ENCODE assay signal across 24 cellular contexts in genomic region chr1:57093122-57093521, GRCh38.
DNase-seq lines count a peak whose midpoint lies in the region; ATAC-seq, FAIRE-seq and TF ChIP-seq lines count a peak whose summit lies in the region.
"Had no signal": no experiment of that assay in that cellular context is flagged by ENCODE, and none has a peak within 500 bp of the region (broad histone marks: within the 10 kb centered on the region; RNA-seq: fewer than 3 reads in every experiment).

No MANE protein-coding gene starts in this region.

- H3K27ac ChIP-seq in H1 (ENCODE audit: low read depth, low read length), result no peak overlapping the region
- H3K27ac ChIP-seq: 22Rv1, BLaER1, C4-2B, GM23248 had no signal

- H3K4ac ChIP-seq in H1 (replicated peaks; ENCODE audit: insufficient read length, low read depth, low read length), result no peak overlapping the region

- no peak for TF ChIP-seq CTCF in H1 (IDR thresholded peaks at IDR 0.05; ENCODE audit: control extremely low read depth in 1 of 3, insufficient read depth in 1 of 3, low read depth in 1 of 3, low read length in 3 of 3)

- no peak overlapping the region for H2BK5ac ChIP-seq in H1 (ENCODE audit: low read depth, low read length)

- WGBS in H1 (ENCODE audit: extremely low coverage in 1 of 2, insufficient coverage in 1 of 2, insufficient read length in 1 of 2, insufficient replicate concordance in 2 of 2, low coverage in 1 of 2, low lambda C conversion rate in 2 of 2, missing lambda C conversion rate in 1 of 2), 2 experiments, result 93% methylated on average over 3 of the region's 3 CpGs; no CpG with 5 or more reads in 1 of the 2 experiments

- no peaks in the 10 kb centered on the region for H3K23me2 ChIP-seq in H1 (ENCODE audit: low read depth, low read length)

- H2BK12ac ChIP-seq in H1 (ENCODE audit: low read depth, low read length), result no peak overlapping the region

- H3K4me1 ChIP-seq in H1 (replicated peaks in 1 of 4; ENCODE audit: control insufficient read depth in 3 of 4, insufficient read depth in 4 of 4, low read length in 3 of 4), result peaks cover 0 to 2% (median 0%) of the 10 kb centered on the region in 4 experiments; a peak in 2 of 7 replicates
- H3K4me1 ChIP-seq: Caco-2 had no signal

- H4K20me1 ChIP-seq in H1 (replicated peaks in 1 of 2; ENCODE audit: control insufficient read depth in 1 of 2, insufficient read depth in 2 of 2, low read length in 2 of 2), result no peaks in the 10 kb centered on the region
- H4K20me1 ChIP-seq: BLaER1 had no signal

- no peak overlapping the region for H3K4me3 ChIP-seq in H1 (ENCODE audit: extremely low read depth in 1 of 4, insufficient read depth in 2 of 4, low read depth in 3 of 4, low read length in 4 of 4)
- H3K4me3 ChIP-seq: BLaER1, GM23248 had no signal

- no peak for TF ChIP-seq POLR2A in H1 (IDR thresholded peaks at IDR 0.05; ENCODE audit: control extremely low read depth in 1 of 2, low read depth in 2 of 2, low read length in 2 of 2)

- FAIRE-seq in H1 (lab: Jason Lieb, UNC), result no peak
- FAIRE-seq: A204.1, G401.6, GM12892, GM19239 had no signal

- H2BK20ac ChIP-seq in H1 (ENCODE audit: low read length), result no peak overlapping the region

- no peak overlapping the region for H3K4me3 Mint-ChIP-seq in activated T-cell treated with anti-CD3 and anti-CD28 coated beads, Interleukin-2, amount 50 U/mL, for 4 hours
- H3K4me3 Mint-ChIP-seq: B cell; CD4-positive, CD25-positive, alpha-beta regulatory T cell; CD8-positive, alpha-beta T cell; H9 had no signal

- TF ChIP-seq RAD21 in H1 (IDR thresholded peaks at IDR 0.05 in 1 of 2, conservative IDR thresholded peaks at IDR 0.05 in 1 of 2; ENCODE audit: low read depth in 2 of 2, low read length in 2 of 2), result no peak

- POLR2A ChIA-PET in H1 (lab: Charles Lee; ENCODE audit: partially characterized antibody), result no interaction called here

- H3K56ac ChIP-seq in H1 (replicated peaks; ENCODE audit: insufficient read length, low read depth, low read length), result no peak overlapping the region

- no peaks in the 10 kb centered on the region for H3K79me2 ChIP-seq in H1 (ENCODE audit: control insufficient read depth in 1 of 2, insufficient read depth in 2 of 2, low read length in 2 of 2)

- intact Hi-C loops in Right ventricle myocardium inferior (cut with DNase I) (no loop called here), cardiac septum (cut with DNase I) (no loop called here), left ventricle myocardium superior (cut with micrococcal nuclease) (no loop called here)

- no peak overlapping the region for H2BK120ac ChIP-seq in H1 (replicated peaks; ENCODE audit: low read depth, low read length)

- no peak overlapping the region for H4K91ac ChIP-seq in H1 (replicated peaks; ENCODE audit: insufficient read length, low read length)

- no peak overlapping the region for H3K14ac ChIP-seq in H1 (ENCODE audit: insufficient read length)

- H3K36me3 ChIP-seq in H1 (ENCODE audit: control insufficient read depth in 2 of 4, insufficient read depth in 4 of 4, low read length in 3 of 4), result no peaks in the 10 kb centered on the region

- DNase-seq in Right ventricle myocardium inferior (ENCODE audit: missing footprints) (no peak), cardiac septum (ENCODE audit: low spot score) (no peak), NCI-H2029 (lab: John Stamatoyannopoulos, UW) (peak; percentile 40), H1 (ENCODE audit: low read depth in 1 of 2, low spot score in 2 of 2) (no peak), left ventricle myocardium superior (no peak), NCI-H1092 (lab: John Stamatoyannopoulos, UW) (no peak), SHP77 treated with DMSO at 0.1 percent for 48 hours (lab: John Stamatoyannopoulos, UW) (no peak)
- DNase-seq in activated T-cell treated with anti-CD3 and anti-CD28 coated beads, Interleukin-2, amount 50 U/mL, for 4 hours, result no peak
- DNase-seq: Caco-2; CD4-positive, CD25-positive, alpha-beta regulatory T cell; CD8-positive, alpha-beta T cell; DMS153; DND-41; GM23248; H9 had no signal

- H3K9me3 ChIP-seq in H1 (ENCODE audit: insufficient read depth in 2 of 2, low read depth in 1 of 2, low read length in 1 of 2), result no peaks in the 10 kb centered on the region
- H3K9me3 ChIP-seq: BLaER1, Caco-2 had no signal

- ATAC-seq in Right ventricle myocardium inferior, result peak; percentile 24
- ATAC-seq in left ventricle myocardium superior, result peak; percentile 49
- no peak for ATAC-seq in activated T-cell treated with anti-CD3 and anti-CD28 coated beads, Interleukin-2, amount 50 U/mL, for 4 hours
- ATAC-seq: CD8-positive, alpha-beta T cell; HCT116 had no signal

- no peaks in the 10 kb centered on the region for H3K27me3 ChIP-seq in H1 (replicated peaks in 1 of 4; ENCODE audit: control insufficient read depth in 3 of 4, extremely low read depth in 1 of 4, insufficient read depth in 3 of 4, low read length in 3 of 4)
- H3K27me3 ChIP-seq: BLaER1 had no signal

- CTCF ChIA-PET in H1 (lab: Charles Lee; ENCODE audit: partially characterized antibody), result interaction anchor here (0.7 to 1.8 kb wide), 5 partner anchors 8 to 272 kb away, joined by 3 to 6 read pairs (median 4); no protein-coding TSS in a partner anchor

- TF ChIP-seq EP300 in H1 (IDR thresholded peaks at IDR 0.05; ENCODE audit: borderline replicate concordance in 1 of 2, low read depth in 2 of 2, low read length in 2 of 2), result no peak

- H3K4me2 ChIP-seq in H1 (ENCODE audit: insufficient read depth in 1 of 2, low read depth in 2 of 2, low read length in 2 of 2), result no peak overlapping the region
- H3K4me2 ChIP-seq: BLaER1 had no signal

- H4K5ac ChIP-seq in H1 (ENCODE audit: insufficient read length, low read depth, low read length), result no peak overlapping the region

- no peak overlapping the region for H3K23ac ChIP-seq in H1 (ENCODE audit: insufficient read length)

- no peak overlapping the region for H2AK5ac ChIP-seq in H1 (ENCODE audit: low read depth, low read length)

- H3K18ac ChIP-seq in H1 (ENCODE audit: extremely low read depth, low read length), result no peak overlapping the region

- H3K79me1 ChIP-seq in H1 (ENCODE audit: low read depth, low read length), result no peaks in the 10 kb centered on the region

- H3K36me3 Mint-ChIP-seq in activated T-cell treated with anti-CD3 and anti-CD28 coated beads, Interleukin-2, amount 50 U/mL, for 4 hours (ENCODE audit: insufficient read depth), result no peaks in the 10 kb centered on the region
- H3K36me3 Mint-ChIP-seq: CD4-positive, CD25-positive, alpha-beta regulatory T cell; CD8-positive, alpha-beta T cell had no signal

- no peaks in the 10 kb centered on the region for H3K27me3 Mint-ChIP-seq in activated T-cell treated with anti-CD3 and anti-CD28 coated beads, Interleukin-2, amount 50 U/mL, for 4 hours (ENCODE audit: low read depth)
- H3K27me3 Mint-ChIP-seq: B cell; CD4-positive, CD25-positive, alpha-beta regulatory T cell had no signal

- H2BK15ac ChIP-seq in H1 (ENCODE audit: low read length), result no peak overlapping the region

- H3K9me3 Mint-ChIP-seq in activated T-cell treated with anti-CD3 and anti-CD28 coated beads, Interleukin-2, amount 50 U/mL, for 4 hours, result no peaks in the 10 kb centered on the region
- H3K9me3 Mint-ChIP-seq: CD8-positive, alpha-beta T cell; H9 had no signal

- no peak overlapping the region for H4K8ac ChIP-seq in H1 (ENCODE audit: extremely low read depth, insufficient read depth, low read length)

- H2AFZ ChIP-seq in H1 (ENCODE audit: low read length), result no peak overlapping the region
- H2AFZ ChIP-seq: GM23248 had no signal

- H3K9ac ChIP-seq in H1 (replicated peaks in 1 of 4; ENCODE audit: extremely low read depth in 1 of 4, low read depth in 3 of 4, low read length in 3 of 4), result no peak overlapping the region
- H3K9ac ChIP-seq: BLaER1, GM23248 had no signal

- no peaks in the 10 kb centered on the region for H3K4me1 Mint-ChIP-seq in activated T-cell treated with anti-CD3 and anti-CD28 coated beads, Interleukin-2, amount 50 U/mL, for 4 hours (ENCODE audit: low read depth)
- H3K4me1 Mint-ChIP-seq: B cell; CD4-positive, CD25-positive, alpha-beta regulatory T cell had no signal

TF ChIP-seq in H1, 55 proteins besides CTCF, POLR2A, EP300 and RAD21:
- TF ChIP-seq SP2 (IDR thresholded peaks at IDR 0.05; ENCODE audit: low read length) (no peak), SRF (IDR thresholded peaks at IDR 0.05; ENCODE audit: low read depth, low read length) (0 out of 2 replicates have a peak, but pooled peaks have one; percentile 59)

Comparison
In these comparisons a context has a peak if more than half of its experiments do, and no peak if none do; other contexts are left out.
1. ATAC-seq: peak in Right ventricle myocardium inferior (single experiment) and left ventricle myocardium superior (single experiment); none in activated T-cell treated with anti-CD3 and anti-CD28 coated beads, Interleukin-2, amount 50 U/mL, for 4 hours (0 of 2).